Comparison of ENCODE assay signal across 1 cellular context in the genomic region with DNA sequence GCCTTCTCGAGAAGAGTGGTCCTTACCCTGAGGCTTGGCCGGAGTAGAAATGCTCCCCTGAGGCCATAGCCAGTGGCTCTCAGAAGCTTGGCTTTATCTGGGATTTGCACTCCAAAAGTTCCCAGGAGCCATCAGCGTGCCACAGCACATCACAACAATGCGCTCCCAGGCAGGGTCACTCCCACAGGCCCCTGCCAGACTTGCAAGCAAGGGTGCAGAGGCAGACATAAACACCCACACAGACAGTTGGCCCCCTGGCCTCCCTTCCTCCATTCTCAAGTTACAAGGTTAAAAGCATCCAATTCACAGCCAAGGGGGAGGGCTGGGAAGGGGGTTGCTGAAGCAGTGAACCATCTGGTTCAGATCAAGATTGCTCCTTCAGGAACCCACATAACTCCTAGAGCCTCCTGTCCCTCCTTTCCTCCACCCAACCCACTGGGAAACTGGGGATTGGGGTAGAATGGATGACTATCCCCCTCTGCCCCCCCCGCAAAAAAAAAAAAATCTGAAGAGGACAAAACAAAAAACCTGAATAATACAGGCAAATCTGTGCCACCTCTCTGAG.
TF ChIP-seq lines count a peak whose summit lies in the region.

No MANE protein-coding gene starts in this region.

TF ChIP-seq in WTC11, 78 proteins besides CTCF, POLR2A, EP300 and RAD21 (continued from another document):
- TF ChIP-seq, protein P1, sequence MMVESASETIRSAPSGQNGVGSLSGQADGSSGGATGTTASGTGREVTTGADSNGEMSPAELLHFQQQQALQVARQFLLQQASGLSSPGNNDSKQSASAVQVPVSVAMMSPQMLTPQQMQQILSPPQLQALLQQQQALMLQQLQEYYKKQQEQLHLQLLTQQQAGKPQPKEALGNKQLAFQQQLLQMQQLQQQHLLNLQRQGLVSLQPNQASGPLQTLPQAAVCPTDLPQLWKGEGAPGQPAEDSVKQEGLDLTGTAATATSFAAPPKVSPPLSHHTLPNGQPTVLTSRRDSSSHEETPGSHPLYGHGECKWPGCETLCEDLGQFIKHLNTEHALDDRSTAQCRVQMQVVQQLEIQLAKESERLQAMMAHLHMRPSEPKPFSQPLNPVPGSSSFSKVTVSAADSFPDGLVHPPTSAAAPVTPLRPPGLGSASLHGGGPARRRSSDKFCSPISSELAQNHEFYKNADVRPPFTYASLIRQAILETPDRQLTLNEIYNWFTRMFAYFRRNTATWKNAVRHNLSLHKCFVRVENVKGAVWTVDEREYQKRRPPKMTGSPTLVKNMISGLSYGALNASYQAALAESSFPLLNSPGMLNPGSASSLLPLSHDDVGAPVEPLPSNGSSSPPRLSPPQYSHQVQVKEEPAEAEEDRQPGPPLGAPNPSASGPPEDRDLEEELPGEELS (CRISPR knock-in tag; IDR thresholded peaks at IDR 0.05) = no peak
- TF ChIP-seq GABPB1 (CRISPR knock-in tag; IDR thresholded peaks at IDR 0.05) (no peak), GTF2I (CRISPR knock-in tag; conservative IDR thresholded peaks at IDR 0.05) (no peak), JAZF1 (CRISPR knock-in tag; IDR thresholded peaks at IDR 0.05) (no peak), ZNF423 (CRISPR knock-in tag; IDR thresholded peaks at IDR 0.05) (peak; percentile 31; the same call in 1 of the 2 replicates)
- TF ChIP-seq, protein P2, sequence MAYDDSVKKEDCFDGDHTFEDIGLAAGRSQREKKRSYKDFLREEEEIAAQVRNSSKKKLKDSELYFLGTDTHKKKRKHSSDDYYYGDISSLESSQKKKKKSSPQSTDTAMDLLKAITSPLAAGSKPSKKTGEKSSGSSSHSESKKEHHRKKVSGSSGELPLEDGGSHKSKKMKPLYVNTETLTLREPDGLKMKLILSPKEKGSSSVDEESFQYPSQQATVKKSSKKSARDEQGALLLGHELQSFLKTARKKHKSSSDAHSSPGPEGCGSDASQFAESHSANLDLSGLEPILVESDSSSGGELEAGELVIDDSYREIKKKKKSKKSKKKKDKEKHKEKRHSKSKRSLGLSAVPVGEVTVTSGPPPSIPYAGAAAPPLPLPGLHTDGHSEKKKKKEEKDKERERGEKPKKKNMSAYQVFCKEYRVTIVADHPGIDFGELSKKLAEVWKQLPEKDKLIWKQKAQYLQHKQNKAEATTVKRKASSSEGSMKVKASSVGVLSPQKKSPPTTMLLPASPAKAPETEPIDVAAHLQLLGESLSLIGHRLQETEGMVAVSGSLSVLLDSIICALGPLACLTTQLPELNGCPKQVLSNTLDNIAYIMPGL (CRISPR knock-in tag; IDR thresholded peaks at IDR 0.05) = no peak
